In genomic region chr1:164637461-164638375, GRCh38 we compare ENCODE assay signal across 8 cellular contexts.
DNase-seq lines count a peak whose midpoint lies in the region; ATAC-seq, FAIRE-seq and TF ChIP-seq lines count a peak whose summit lies in the region.

No MANE protein-coding gene starts in this region.

- H4K20me1 ChIP-seq in K562 (replicated peaks; ENCODE audit: control insufficient read depth, insufficient read depth, low read length), result no peaks in the 10 kb centered on the region
- no peaks in the 10 kb centered on the region for H4K20me1 ChIP-seq in MM.1S (ENCODE audit: insufficient read depth, low read length)

- H3K36me3 ChIP-seq in K562 (ENCODE audit: control insufficient read depth, insufficient read depth, low read length) (no peaks in the 10 kb centered on the region), tibial artery (no peaks in the 10 kb centered on the region), MM.1S (replicated peaks; ENCODE audit: insufficient read depth, low read length) (no peaks in the 10 kb centered on the region)

- no peaks in the 10 kb centered on the region for H3K27me3 Mint-ChIP-seq in stimulated activated naive B cell treated with anti-CD40 and anti-IgM and Interleukin-4, amounts not matched to agents 10 μg/mL and 1 μg/mL and 100 μg/mL, for 72 hours

- CTCF ChIA-PET in K562 (lab: Yijun Ruan, JAX; ENCODE audit: low intra/inter-chr PET ratio), result no interaction called here

- POLR2A ChIA-PET in K562 (lab: Yijun Ruan, JAX), result interaction anchor here (0.8 to 1.3 kb wide), 2 partner anchors 9 to 158 kb away, joined by 3 read pairs; no protein-coding TSS in a partner anchor

- H3K27me3 ChIP-seq in K562 (ENCODE audit: control insufficient read depth in 2 of 2, insufficient read depth in 2 of 2, low read length in 2 of 2) (peaks cover 2 to 7% of the 10 kb centered on the region in 2 experiments; a peak in 2 of 5 replicates), tibial artery (no peaks in the 10 kb centered on the region), MM.1S (replicated peaks; ENCODE audit: insufficient read depth, low read length) (no peaks in the 10 kb centered on the region)

- H3K27ac ChIP-seq in K562 (ENCODE audit: extremely low read depth, low read depth, low read length), result no peak overlapping the region
- H3K27ac ChIP-seq in tibial artery, result peak overlapping the region; percentile 50 to 52
- H3K27ac ChIP-seq in MM.1S (ENCODE audit: low read length), result no peak overlapping the region

- TF ChIP-seq EP300 in K562 (IDR thresholded peaks at IDR 0.05; ENCODE audit: low read length), result no peak

- FAIRE-seq in K562 (lab: Jason Lieb, UNC), result no peak

- no peak for TF ChIP-seq POLR2A in K562 (conservative IDR thresholded peaks at IDR 0.05)

- H3K4me2 ChIP-seq in K562 (ENCODE audit: insufficient read depth, low read length), result no peak overlapping the region
- no peak overlapping the region for H3K4me2 ChIP-seq in MM.1S (ENCODE audit: low read depth, low read length)

- 3% methylated on average over 12 of the region's 13 CpGs for WGBS in K562 (ENCODE audit: insufficient coverage, low coverage, missing lambda C conversion rate)

- H3K4me3 Mint-ChIP-seq in stimulated activated naive B cell treated with anti-CD40 and anti-IgM and Interleukin-4, amounts not matched to agents 10 μg/mL and 1 μg/mL and 100 μg/mL, for 72 hours, result no peak overlapping the region

- H3K9ac ChIP-seq in K562 (ENCODE audit: insufficient read depth in 1 of 2, low read depth in 2 of 2, low read length in 2 of 2) (no peak overlapping the region), MM.1S (ENCODE audit: low read length) (no peak overlapping the region)

- no peak overlapping the region for H3K4me3 ChIP-seq in K562
- no peak overlapping the region for H3K4me3 ChIP-seq in tibial artery
- no peak overlapping the region for H3K4me3 ChIP-seq in MM.1S (ENCODE audit: low read length)

- H3K27ac Mint-ChIP-seq in stimulated activated naive B cell treated with anti-CD40 and anti-IgM and Interleukin-4, amounts not matched to agents 10 μg/mL and 1 μg/mL and 100 μg/mL, for 72 hours, result no peak overlapping the region
- H3K27ac Mint-ChIP-seq in activated naive CD4-positive, alpha-beta T cell treated with anti-CD3 and anti-CD28 coated beads, Interleukin-2, amount 50 U/mL, for 72 hours, result no peak overlapping the region

- no peak for TF ChIP-seq RAD21 in K562 (CRISPR knock-in tag; conservative IDR thresholded peaks at IDR 0.05 in 1 of 2, IDR thresholded peaks at IDR 0.05 in 1 of 2)

- H3K9me1 ChIP-seq in K562 (ENCODE audit: control insufficient read depth, insufficient read depth, low read length), result no peaks in the 10 kb centered on the region

- H3K4me1 Mint-ChIP-seq in stimulated activated naive B cell treated with anti-CD40 and anti-IgM and Interleukin-4, amounts not matched to agents 10 μg/mL and 1 μg/mL and 100 μg/mL, for 72 hours, result no peaks in the 10 kb centered on the region

- no peaks in the 10 kb centered on the region for H3K9me2 ChIP-seq in MM.1S (replicated peaks; ENCODE audit: insufficient read depth, low read length)

- ATAC-seq in K562, result no peak
- ATAC-seq in stimulated activated naive B cell treated with anti-CD40 and anti-IgM and Interleukin-4, amounts not matched to agents 10 μg/mL and 1 μg/mL and 100 μg/mL, for 72 hours (replicated peaks), result no peak
- no peak for ATAC-seq in activated naive CD4-positive, alpha-beta T cell treated with anti-CD3 and anti-CD28 coated beads, Interleukin-2, amount 50 U/mL, for 72 hours

- DNase-seq in NCI-H1417 (lab: John Stamatoyannopoulos, UW) (peak; percentile 68 to 97 (median 85)), K562 (ENCODE audit: extremely low read depth in 1 of 4, low spot score in 3 of 4) (no peak), inferior parietal cortex (ENCODE audit: extremely low spot score) (peak; percentile 55), tibial artery (peak; percentile 51 to 80), MM.1S (no peak), NOMO-1 treated with DMSO at 0.1 percent for 48 hours (lab: John Stamatoyannopoulos, UW; ENCODE audit: unreplicated experiment) (no peak)
- DNase-seq in stimulated activated naive B cell treated with anti-CD40 and anti-IgM and Interleukin-4, amounts not matched to agents 10 μg/mL and 1 μg/mL and 100 μg/mL, for 72 hours, result no peak
- no peak for DNase-seq in activated naive CD4-positive, alpha-beta T cell treated with anti-CD3 and anti-CD28 coated beads, Interleukin-2, amount 50 U/mL, for 72 hours (ENCODE audit: low spot score in 2 of 2)

- no peaks in the 10 kb centered on the region for H3K79me2 ChIP-seq in K562 (ENCODE audit: control insufficient read depth, insufficient read depth, low read length)
- H3K79me2 ChIP-seq in MM.1S (ENCODE audit: low read length), result 0 out of 2 replicates have a peak, but pooled peaks cover 3% of the 10 kb centered on the region

- no peaks in the 10 kb centered on the region for H3K9me3 ChIP-seq in K562 (replicated peaks; ENCODE audit: control insufficient read depth, insufficient read depth, low read depth, low read length)
- no peaks in the 10 kb centered on the region for H3K9me3 ChIP-seq in tibial artery
- no peaks in the 10 kb centered on the region for H3K9me3 ChIP-seq in MM.1S (replicated peaks; ENCODE audit: insufficient read depth, low read length)

- in situ Hi-C loops in K562 (cut with MboI), result no loop called here

- no peaks in the 10 kb centered on the region for H3K36me3 Mint-ChIP-seq in stimulated activated naive B cell treated with anti-CD40 and anti-IgM and Interleukin-4, amounts not matched to agents 10 μg/mL and 1 μg/mL and 100 μg/mL, for 72 hours
- H3K36me3 Mint-ChIP-seq in activated naive CD4-positive, alpha-beta T cell treated with anti-CD3 and anti-CD28 coated beads, Interleukin-2, amount 50 U/mL, for 72 hours, result no peaks in the 10 kb centered on the region

- peaks cover 17% of the 10 kb centered on the region for H3F3A ChIP-seq in MM.1S (ENCODE audit: insufficient read depth, low read length)

- no TSS peak for BruUV-seq in K562 (replicated peaks; lab: Mats Ljungman, UMichigan)

- H3K4me1 ChIP-seq in K562 (replicated peaks in 1 of 2; ENCODE audit: control insufficient read depth in 2 of 2, insufficient read depth in 2 of 2, low read length in 2 of 2), result no peaks in the 10 kb centered on the region
- H3K4me1 ChIP-seq in tibial artery, result peaks cover 0 to 79% (median 43%) of the 10 kb centered on the region in 4 donors
- H3K4me1 ChIP-seq in MM.1S (ENCODE audit: low read length), result peaks cover 23% of the 10 kb centered on the region

- H3K9me3 Mint-ChIP-seq in stimulated activated naive B cell treated with anti-CD40 and anti-IgM and Interleukin-4, amounts not matched to agents 10 μg/mL and 1 μg/mL and 100 μg/mL, for 72 hours, result no peaks in the 10 kb centered on the region
- no peaks in the 10 kb centered on the region for H3K9me3 Mint-ChIP-seq in activated naive CD4-positive, alpha-beta T cell treated with anti-CD3 and anti-CD28 coated beads, Interleukin-2, amount 50 U/mL, for 72 hours

- intact Hi-C loops in K562 (cut with micrococcal nuclease), result no loop called here
- intact Hi-C loops in tibial artery (cut with DNase I; ENCODE audit: low total_unique reads), result loop anchor here (10.0 kb wide), 1 partner anchor 147 kb away; no protein-coding TSS in a partner anchor

- H2AFZ ChIP-seq in K562 (ENCODE audit: low read depth, low read length) (no peak overlapping the region), MM.1S (ENCODE audit: low read length) (no peak overlapping the region)

- TF ChIP-seq CTCF in K562 (IDR thresholded peaks at IDR 0.05 in 2 of 3, conservative IDR thresholded peaks at IDR 0.05 in 1 of 3; ENCODE audit: insufficient read depth in 2 of 3, low read depth in 1 of 3, low read length in 3 of 3), result no peak
- no peak for TF ChIP-seq CTCF in tibial artery (IDR thresholded peaks at IDR 0.05)
- no peak for TF ChIP-seq CTCF in MM.1S (IDR thresholded peaks at IDR 0.05; ENCODE audit: low read length)

TF ChIP-seq in K562, 482 proteins besides CTCF, POLR2A, EP300 and RAD21:
- TF ChIP-seq ZNF253 (CRISPR knock-in tag; conservative IDR thresholded peaks at IDR 0.05), result no peak
- no peak for TF ChIP-seq FOS (IDR thresholded peaks at IDR 0.05; ENCODE audit: extremely low read depth, insufficient read length)
- peak; percentile 59 for TF ChIP-seq RFX1 (IDR thresholded peaks at IDR 0.05)
- no peak for TF ChIP-seq RBM39 (optimal IDR thresholded peaks at IDR 0.05; ENCODE audit: low read depth, low read length)
- TF ChIP-seq WHSC1 (IDR thresholded peaks at IDR 0.05; ENCODE audit: low read length), result no peak
- no peak for TF ChIP-seq ZNF436 (CRISPR knock-in tag; IDR thresholded peaks at IDR 0.05)
- TF ChIP-seq TRIM25 (IDR thresholded peaks at IDR 0.05; ENCODE audit: borderline replicate concordance), result no peak
- peak; percentile 50 to 53 for TF ChIP-seq NRF1 (conservative IDR thresholded peaks at IDR 0.05 in 1 of 2, IDR thresholded peaks at IDR 0.05 in 1 of 2)
- TF ChIP-seq ZNF316 (IDR thresholded peaks at IDR 0.05), result no peak
- TF ChIP-seq BRD9 (IDR thresholded peaks at IDR 0.05; ENCODE audit: low read depth, partially characterized antibody), result no peak
- peak; percentile 86 for TF ChIP-seq HNRNPLL (IDR thresholded peaks at IDR 0.05; ENCODE audit: low read depth, low read length, poor library complexity, severe bottlenecking)
- no peak for TF ChIP-seq CCNT2 (IDR thresholded peaks at IDR 0.05; ENCODE audit: borderline replicate concordance, extremely low read depth, insufficient read length, low read depth, low read length)

Comparison
In these comparisons a context has a peak if more than half of its experiments do, and no peak if none do; other contexts are left out.
1. DNase-seq: peak in NCI-H1417 (3 of 3), inferior parietal cortex (single experiment) and tibial artery (2 of 2); none in K562 (0 of 4), MM.1S (single experiment), stimulated activated naive B cell treated with anti-CD40 and anti-IgM and Interleukin-4, amounts not matched to agents 10 μg/mL and 1 μg/mL and 100 μg/mL, for 72 hours (single experiment), activated naive CD4-positive, alpha-beta T cell treated with anti-CD3 and anti-CD28 coated beads, Interleukin-2, amount 50 U/mL, for 72 hours (0 of 2) and NOMO-1 treated with DMSO at 0.1 percent for 48 hours (single experiment).
2. H3K27ac ChIP-seq: peak in tibial artery (2 of 2); none in K562 (single experiment) and MM.1S (single experiment).